In genomic region chr16:14307059-14307531, GRCh38 we compare ENCODE assay signal across 1 cellular context.
TF ChIP-seq lines count a peak whose summit lies in the region.

No MANE protein-coding gene starts in this region.

TF ChIP-seq in HepG2, 621 proteins besides CTCF, POLR2A, EP300 and RAD21 (continued from another document and continues in another):
- TF ChIP-seq ZBTB38 (CRISPR knock-in tag; IDR thresholded peaks at IDR 0.05) = no peak
- no peak for TF ChIP-seq AHDC1 (CRISPR knock-in tag; IDR thresholded peaks at IDR 0.05; ENCODE audit: borderline replicate concordance)
- TF ChIP-seq ZNF841 (CRISPR knock-in tag; IDR thresholded peaks at IDR 0.05; ENCODE audit: borderline replicate concordance) = no peak
- TF ChIP-seq AGO2 (optimal IDR thresholded peaks at IDR 0.05; ENCODE audit: low read depth, low read length) = no peak
- no peak for TF ChIP-seq HINFP (CRISPR knock-in tag; IDR thresholded peaks at IDR 0.05; ENCODE audit: low read depth)
- no peak for TF ChIP-seq HMGXB4 (CRISPR knock-in tag; IDR thresholded peaks at IDR 0.05; ENCODE audit: borderline replicate concordance in 1 of 2, low read depth in 1 of 2)
- TF ChIP-seq MTF1 (CRISPR knock-in tag; IDR thresholded peaks at IDR 0.05) = no peak
- no peak for TF ChIP-seq ZBTB1 (CRISPR knock-in tag; IDR thresholded peaks at IDR 0.05; ENCODE audit: borderline replicate concordance)
- no peak for TF ChIP-seq ZNF17 (CRISPR knock-in tag; IDR thresholded peaks at IDR 0.05)
- TF ChIP-seq THYN1 (CRISPR knock-in tag; IDR thresholded peaks at IDR 0.05; ENCODE audit: borderline replicate concordance, low read depth) = no peak
- TF ChIP-seq ARNTL (CRISPR knock-in tag; IDR thresholded peaks at IDR 0.05) = no peak
- no peak for TF ChIP-seq REL (CRISPR knock-in tag; conservative IDR thresholded peaks at IDR 0.05)
- no peak for TF ChIP-seq ZSCAN22 (CRISPR knock-in tag; IDR thresholded peaks at IDR 0.05)
- 0 out of 2 replicates have a peak, but pooled peaks have one; percentile 6 for TF ChIP-seq SALL2 (CRISPR knock-in tag; IDR thresholded peaks at IDR 0.05)
- no peak for TF ChIP-seq FOSL1 (CRISPR knock-in tag; IDR thresholded peaks at IDR 0.05; ENCODE audit: borderline replicate concordance)
- TF ChIP-seq TOPORS (CRISPR knock-in tag; IDR thresholded peaks at IDR 0.05) = no peak
- no peak for TF ChIP-seq GPN1 (CRISPR knock-in tag; IDR thresholded peaks at IDR 0.05; ENCODE audit: borderline replicate concordance)
- TF ChIP-seq JARID2 (CRISPR knock-in tag; IDR thresholded peaks at IDR 0.05; ENCODE audit: insufficient replicate concordance) = no peak
- no peak for TF ChIP-seq RARA (CRISPR knock-in tag; IDR thresholded peaks at IDR 0.05)
- no peak for TF ChIP-seq PAXIP1 (CRISPR knock-in tag; conservative IDR thresholded peaks at IDR 0.05)
- no peak for TF ChIP-seq ZBTB8A (CRISPR knock-in tag; IDR thresholded peaks at IDR 0.05; ENCODE audit: borderline replicate concordance, low read depth)
- TF ChIP-seq ZNF563 (CRISPR knock-in tag; IDR thresholded peaks at IDR 0.05) = 0 out of 2 replicates have a peak, but pooled peaks have one; percentile 58
- no peak for TF ChIP-seq RNF219 (CRISPR knock-in tag; IDR thresholded peaks at IDR 0.05)
- no peak for TF ChIP-seq ATF1 (CRISPR knock-in tag; IDR thresholded peaks at IDR 0.05)
- no peak for TF ChIP-seq NBN (conservative IDR thresholded peaks at IDR 0.05)
- TF ChIP-seq ETV6 (CRISPR knock-in tag; conservative IDR thresholded peaks at IDR 0.05) = no peak
- no peak for TF ChIP-seq ZFP36L2 (CRISPR knock-in tag; IDR thresholded peaks at IDR 0.05)
- no peak for TF ChIP-seq ZNF20 (CRISPR knock-in tag; IDR thresholded peaks at IDR 0.05)
- no peak for TF ChIP-seq PRPF4 (IDR thresholded peaks at IDR 0.05; ENCODE audit: low read depth, low read length, poor library complexity, severe bottlenecking)
- TF ChIP-seq XBP1 (CRISPR knock-in tag; IDR thresholded peaks at IDR 0.05) = no peak
- no peak for TF ChIP-seq KMT2A (CRISPR knock-in tag; IDR thresholded peaks at IDR 0.05)
- no peak for TF ChIP-seq ZNF646 (CRISPR knock-in tag; IDR thresholded peaks at IDR 0.05)
- 0 out of 2 replicates have a peak, but pooled peaks have one; percentile 6 for TF ChIP-seq ZSCAN29 (CRISPR knock-in tag; conservative IDR thresholded peaks at IDR 0.05)
